ENCODE assay signal across 1 cellular context in the genomic region with DNA sequence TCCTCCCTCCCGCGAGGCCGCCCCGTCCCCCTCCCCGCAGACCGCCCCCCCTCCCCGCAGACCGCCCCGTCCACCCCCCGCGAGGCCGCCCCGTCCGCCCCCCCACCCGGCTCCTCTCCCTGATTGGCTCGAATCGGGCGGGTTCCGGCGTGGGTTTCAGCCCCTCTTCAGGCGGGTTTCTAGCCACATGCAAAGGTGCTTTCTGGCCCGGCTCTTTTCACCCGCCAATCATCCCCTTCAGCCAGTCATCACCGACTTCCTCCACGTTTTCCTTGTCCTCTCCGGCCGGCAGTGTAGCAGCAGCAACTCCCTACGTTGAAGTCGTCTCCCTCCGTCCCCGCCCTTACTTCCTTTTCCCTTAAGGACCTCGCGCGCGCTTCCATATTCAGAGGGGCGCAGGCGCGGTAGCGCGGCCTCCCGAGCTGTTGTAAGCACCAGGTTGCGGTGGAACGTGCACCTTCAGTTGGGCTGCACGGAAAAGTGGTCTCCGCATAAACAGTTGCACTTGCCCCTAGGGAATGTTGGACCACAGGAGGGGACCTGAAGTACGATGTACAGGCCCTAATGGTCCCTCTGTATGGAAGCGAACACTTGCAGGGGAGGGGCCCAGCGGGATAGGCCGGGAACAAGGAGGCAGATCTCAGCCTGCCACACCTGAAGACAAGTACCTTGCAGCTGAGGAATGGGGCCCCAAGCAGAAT.
TF ChIP-seq lines count a peak whose summit lies in the region.

No MANE protein-coding gene starts in this region.

TF ChIP-seq in GM12878, 131 proteins besides CTCF, POLR2A, EP300 and RAD21 (continued from another document):
- TF ChIP-seq ZBTB4 (CRISPR knock-in tag; IDR thresholded peaks at IDR 0.05) (no peak), NR2C2 (IDR thresholded peaks at IDR 0.05; ENCODE audit: borderline replicate concordance, control insufficient read depth, insufficient read length, low read depth) (no peak), BMI1 (IDR thresholded peaks at IDR 0.05; ENCODE audit: borderline replicate concordance) (no peak), DPF2 (IDR thresholded peaks at IDR 0.05) (peak; percentile 75; the same call in 1 of the 2 replicates), CHD2 (IDR thresholded peaks at IDR 0.05; ENCODE audit: borderline replicate concordance, low read depth, low read length) (peak; percentile 73; the same call in 1 of the 2 replicates), MYB (IDR thresholded peaks at IDR 0.05; ENCODE audit: borderline replicate concordance, low read depth, low read length) (no peak), FOXM1 (IDR thresholded peaks at IDR 0.05; ENCODE audit: low read depth, low read length) (no peak), SPI1 (IDR thresholded peaks at IDR 0.05; ENCODE audit: borderline replicate concordance, insufficient read depth, low read depth, low read length) (no peak), WRNIP1 (IDR thresholded peaks at IDR 0.05; ENCODE audit: borderline replicate concordance, low read depth, low read length) (no peak), ATF7 (IDR thresholded peaks at IDR 0.05; ENCODE audit: low read depth) (peak; percentile 52; the same call in 1 of the 2 replicates), SIX5 (IDR thresholded peaks at IDR 0.05; ENCODE audit: low read depth, low read length, severe bottlenecking) (peak; percentile 35), SUPT20H (IDR thresholded peaks at IDR 0.05; ENCODE audit: borderline replicate concordance, control insufficient read depth, low read depth, low read length) (no peak), RCOR1 (conservative IDR thresholded peaks at IDR 0.05; ENCODE audit: low read depth, low read length) (no peak; the same call in 1 of the 2 replicates), ZNF24 (IDR thresholded peaks at IDR 0.05) (no peak), E2F8 (IDR thresholded peaks at IDR 0.05; ENCODE audit: low read depth, partially characterized antibody) (no peak), SIN3A (IDR thresholded peaks at IDR 0.05; ENCODE audit: low read depth, low read length) (no peak; the same call in 1 of the 2 replicates), EZH2 (IDR thresholded peaks at IDR 0.05; ENCODE audit: borderline replicate concordance, control insufficient read depth, low read depth, low read length) (no peak), CBX5 (IDR thresholded peaks at IDR 0.05; ENCODE audit: low read depth) (no peak), POU2F2 (IDR thresholded peaks at IDR 0.05; ENCODE audit: borderline replicate concordance, low read depth, low read length) (peak; percentile 84; the same call in 2 of the 3 replicates), KLF5 (IDR thresholded peaks at IDR 0.05; ENCODE audit: partially characterized antibody) (peak; percentile 63), ZNF622 (IDR thresholded peaks at IDR 0.05) (no peak), NR2C1 (IDR thresholded peaks at IDR 0.05) (no peak)
- TF ChIP-seq, protein P1, sequence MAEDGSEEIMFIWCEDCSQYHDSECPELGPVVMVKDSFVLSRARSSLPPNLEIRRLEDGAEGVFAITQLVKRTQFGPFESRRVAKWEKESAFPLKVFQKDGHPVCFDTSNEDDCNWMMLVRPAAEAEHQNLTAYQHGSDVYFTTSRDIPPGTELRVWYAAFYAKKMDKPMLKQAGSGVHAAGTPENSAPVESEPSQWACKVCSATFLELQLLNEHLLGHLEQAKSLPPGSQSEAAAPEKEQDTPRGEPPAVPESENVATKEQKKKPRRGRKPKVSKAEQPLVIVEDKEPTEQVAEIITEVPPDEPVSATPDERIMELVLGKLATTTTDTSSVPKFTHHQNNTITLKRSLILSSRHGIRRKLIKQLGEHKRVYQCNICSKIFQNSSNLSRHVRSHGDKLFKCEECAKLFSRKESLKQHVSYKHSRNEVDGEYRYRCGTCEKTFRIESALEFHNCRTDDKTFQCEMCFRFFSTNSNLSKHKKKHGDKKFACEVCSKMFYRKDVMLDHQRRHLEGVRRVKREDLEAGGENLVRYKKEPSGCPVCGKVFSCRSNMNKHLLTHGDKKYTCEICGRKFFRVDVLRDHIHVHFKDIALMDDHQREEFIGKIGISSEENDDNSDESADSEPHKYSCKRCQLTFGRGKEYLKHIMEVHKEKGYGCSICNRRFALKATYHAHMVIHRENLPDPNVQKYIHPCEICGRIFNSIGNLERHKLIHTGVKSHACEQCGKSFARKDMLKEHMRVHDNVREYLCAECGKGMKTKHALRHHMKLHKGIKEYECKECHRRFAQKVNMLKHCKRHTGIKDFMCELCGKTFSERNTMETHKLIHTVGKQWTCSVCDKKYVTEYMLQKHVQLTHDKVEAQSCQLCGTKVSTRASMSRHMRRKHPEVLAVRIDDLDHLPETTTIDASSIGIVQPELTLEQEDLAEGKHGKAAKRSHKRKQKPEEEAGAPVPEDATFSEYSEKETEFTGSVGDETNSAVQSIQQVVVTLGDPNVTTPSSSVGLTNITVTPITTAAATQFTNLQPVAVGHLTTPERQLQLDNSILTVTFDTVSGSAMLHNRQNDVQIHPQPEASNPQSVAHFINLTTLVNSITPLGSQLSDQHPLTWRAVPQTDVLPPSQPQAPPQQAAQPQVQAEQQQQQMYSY (CRISPR knock-in tag; IDR thresholded peaks at IDR 0.05) = no peak
- TF ChIP-seq, protein P2, sequence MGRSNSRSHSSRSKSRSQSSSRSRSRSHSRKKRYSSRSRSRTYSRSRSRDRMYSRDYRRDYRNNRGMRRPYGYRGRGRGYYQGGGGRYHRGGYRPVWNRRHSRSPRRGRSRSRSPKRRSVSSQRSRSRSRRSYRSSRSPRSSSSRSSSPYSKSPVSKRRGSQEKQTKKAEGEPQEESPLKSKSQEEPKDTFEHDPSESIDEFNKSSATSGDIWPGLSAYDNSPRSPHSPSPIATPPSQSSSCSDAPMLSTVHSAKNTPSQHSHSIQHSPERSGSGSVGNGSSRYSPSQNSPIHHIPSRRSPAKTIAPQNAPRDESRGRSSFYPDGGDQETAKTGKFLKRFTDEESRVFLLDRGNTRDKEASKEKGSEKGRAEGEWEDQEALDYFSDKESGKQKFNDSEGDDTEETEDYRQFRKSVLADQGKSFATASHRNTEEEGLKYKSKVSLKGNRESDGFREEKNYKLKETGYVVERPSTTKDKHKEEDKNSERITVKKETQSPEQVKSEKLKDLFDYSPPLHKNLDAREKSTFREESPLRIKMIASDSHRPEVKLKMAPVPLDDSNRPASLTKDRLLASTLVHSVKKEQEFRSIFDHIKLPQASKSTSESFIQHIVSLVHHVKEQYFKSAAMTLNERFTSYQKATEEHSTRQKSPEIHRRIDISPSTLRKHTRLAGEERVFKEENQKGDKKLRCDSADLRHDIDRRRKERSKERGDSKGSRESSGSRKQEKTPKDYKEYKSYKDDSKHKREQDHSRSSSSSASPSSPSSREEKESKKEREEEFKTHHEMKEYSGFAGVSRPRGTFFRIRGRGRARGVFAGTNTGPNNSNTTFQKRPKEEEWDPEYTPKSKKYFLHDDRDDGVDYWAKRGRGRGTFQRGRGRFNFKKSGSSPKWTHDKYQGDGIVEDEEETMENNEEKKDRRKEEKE (IDR thresholded peaks at IDR 0.05) = no peak
